In genomic region chr9:125103770-125104169, GRCh38 we compare ENCODE assay signal across 31 cellular contexts.
"Had no signal": no experiment of that assay in that cellular context is flagged by ENCODE, and none has a peak within 500 bp of the region (broad histone marks: within the 10 kb centered on the region; RNA-seq: fewer than 3 reads in every experiment).

No MANE protein-coding gene starts in this region.

- H3K27ac ChIP-seq: cardiac muscle cell, Peyer's patch, WERI-Rb-1 had no signal

- H3K4me3 ChIP-seq: cardiac muscle cell, Peyer's patch had no signal

- H3K9me3 Mint-ChIP-seq: activated CD4-positive, alpha-beta T cell treated with anti-CD3 and anti-CD28 coated beads, Interleukin-2, amount 10 ng/mL, durations not matched to agents 24 days and 14 days; activated CD8-positive, alpha-beta T cell treated with anti-CD3 and anti-CD28 coated beads for 36 hours; activated naive CD8-positive, alpha-beta T cell treated with anti-CD3 and anti-CD28 coated beads for 36 hours; activated T-cell treated with anti-CD3 and anti-CD28 coated beads, Interleukin-2, amount 50 U/mL, for 72 hours; activated T-helper 17 cell treated with anti-CD3 and anti-CD28 coated beads, Interleukin-2, amount 50 U/mL, for 72 hours; central memory CD8-positive, alpha-beta T cell had no signal

- H3K36me3 Mint-ChIP-seq: activated naive CD8-positive, alpha-beta T cell treated with anti-CD3 and anti-CD28 coated beads for 36 hours had no signal

- DNase-seq: activated CD4-positive, alpha-beta T cell treated with anti-CD3 and anti-CD28 coated beads for 1 hour; activated CD4-positive, alpha-beta T cell treated with anti-CD3 and anti-CD28 coated beads, Interleukin-2, amount 10 ng/mL, durations not matched to agents 24 days and 14 days; activated CD4-positive, alpha-beta T cell treated with anti-CD3 and anti-CD28 coated beads, Interleukin-2, amount 50 U/mL, for 4 hours; activated CD4-positive, CD25-positive, alpha-beta regulatory T cell; activated CD8-positive, alpha-beta T cell treated with anti-CD3 and anti-CD28 coated beads for 36 hours; activated effector memory CD4-positive, alpha-beta T cell treated with anti-CD3 and anti-CD28 coated beads, Interleukin-2, amount 50 U/mL, for 16 hours; activated naive CD4-positive, alpha-beta T cell; activated naive CD4-positive, alpha-beta T cell treated with anti-CD3 and anti-CD28 coated beads, Interleukin-2, amount 50 U/mL, for 16 hours; activated naive CD8-positive, alpha-beta T cell treated with anti-CD3 and anti-CD28 coated beads for 36 hours; activated T-cell treated with anti-CD3 and anti-CD28 coated beads, Interleukin-2, amount 50 U/mL, for 1 hour; activated T-cell treated with anti-CD3 and anti-CD28 coated beads, Interleukin-2, amount 50 U/mL, for 72 hours; amniotic stem cell; aorta; Karpas-422; NCI-H1105; NCI-H1417 treated with DMSO at 0.1 percent for 48 hours; NCI-H187 treated with DMSO at 0.1 percent for 48 hours; NCI-H2081 treated with DMSO at 0.1 percent for 48 hours; NCI-H510A; NCI-H526; NCI-H748 treated with DMSO at 0.1 percent for 48 hours; NK-92 treated with Interleukin-12 subunit alpha and Interleukin-12 subunit beta, amount 100 ng/mL, for 24 hours; PC-3; Peyer's patch; RPMI8226; SHP77 treated with DMSO at 0.1 percent for 48 hours; T1000; WERI-Rb-1 had no signal

- H3K4me3 Mint-ChIP-seq: activated CD4-positive, alpha-beta T cell treated with anti-CD3 and anti-CD28 coated beads, Interleukin-2, amount 10 ng/mL, durations not matched to agents 24 days and 14 days; activated CD8-positive, alpha-beta T cell treated with anti-CD3 and anti-CD28 coated beads for 36 hours; activated naive CD8-positive, alpha-beta T cell treated with anti-CD3 and anti-CD28 coated beads for 36 hours; activated T-cell treated with anti-CD3 and anti-CD28 coated beads, Interleukin-2, amount 50 U/mL, for 72 hours; activated T-helper 17 cell treated with anti-CD3 and anti-CD28 coated beads, Interleukin-2, amount 50 U/mL, for 72 hours; central memory CD8-positive, alpha-beta T cell had no signal

- H3K27me3 Mint-ChIP-seq: activated CD4-positive, alpha-beta T cell treated with anti-CD3 and anti-CD28 coated beads, Interleukin-2, amount 10 ng/mL, durations not matched to agents 24 days and 14 days; activated CD8-positive, alpha-beta T cell treated with anti-CD3 and anti-CD28 coated beads for 36 hours; activated naive CD8-positive, alpha-beta T cell treated with anti-CD3 and anti-CD28 coated beads for 36 hours; activated T-helper 17 cell treated with anti-CD3 and anti-CD28 coated beads, Interleukin-2, amount 50 U/mL, for 72 hours; central memory CD8-positive, alpha-beta T cell had no signal

- H3K9me3 ChIP-seq: Peyer's patch had no signal

- H3K4me1 ChIP-seq: Peyer's patch had no signal

- H3K36me3 ChIP-seq: cardiac muscle cell, Peyer's patch, WERI-Rb-1 had no signal

- ATAC-seq: activated CD8-positive, alpha-beta T cell treated with anti-CD3 and anti-CD28 coated beads for 36 hours; activated T-cell treated with anti-CD3 and anti-CD28 coated beads, Interleukin-2, amount 50 U/mL, for 72 hours; activated T-helper 17 cell treated with anti-CD3 and anti-CD28 coated beads, Interleukin-2, amount 50 U/mL, for 72 hours; PC-3 had no signal

- H3K27ac Mint-ChIP-seq: activated CD4-positive, alpha-beta T cell treated with anti-CD3 and anti-CD28 coated beads, Interleukin-2, amount 10 ng/mL, durations not matched to agents 24 days and 14 days; activated CD8-positive, alpha-beta T cell treated with anti-CD3 and anti-CD28 coated beads for 36 hours; activated naive CD8-positive, alpha-beta T cell treated with anti-CD3 and anti-CD28 coated beads for 36 hours; activated T-cell treated with anti-CD3 and anti-CD28 coated beads, Interleukin-2, amount 50 U/mL, for 72 hours; activated T-helper 17 cell treated with anti-CD3 and anti-CD28 coated beads, Interleukin-2, amount 50 U/mL, for 72 hours had no signal

- H3K27me3 ChIP-seq: cardiac muscle cell, Peyer's patch had no signal
